ENCODE assay signal across 2 cellular contexts in genomic region chr9:136108648-136109266, GRCh38.
A peak's percentile ranks its signal among the peaks of the same experiment; 100 is the strongest.
TF ChIP-seq lines count a peak whose summit lies in the region.

No MANE protein-coding gene starts in this region.

TF ChIP-seq in SK-N-SH treated with all-trans-retinoic acid at 6 μM for 48 hours, 23 proteins besides CTCF, POLR2A, EP300 and RAD21 (continued from another document):
- TF ChIP-seq, protein P1, sequence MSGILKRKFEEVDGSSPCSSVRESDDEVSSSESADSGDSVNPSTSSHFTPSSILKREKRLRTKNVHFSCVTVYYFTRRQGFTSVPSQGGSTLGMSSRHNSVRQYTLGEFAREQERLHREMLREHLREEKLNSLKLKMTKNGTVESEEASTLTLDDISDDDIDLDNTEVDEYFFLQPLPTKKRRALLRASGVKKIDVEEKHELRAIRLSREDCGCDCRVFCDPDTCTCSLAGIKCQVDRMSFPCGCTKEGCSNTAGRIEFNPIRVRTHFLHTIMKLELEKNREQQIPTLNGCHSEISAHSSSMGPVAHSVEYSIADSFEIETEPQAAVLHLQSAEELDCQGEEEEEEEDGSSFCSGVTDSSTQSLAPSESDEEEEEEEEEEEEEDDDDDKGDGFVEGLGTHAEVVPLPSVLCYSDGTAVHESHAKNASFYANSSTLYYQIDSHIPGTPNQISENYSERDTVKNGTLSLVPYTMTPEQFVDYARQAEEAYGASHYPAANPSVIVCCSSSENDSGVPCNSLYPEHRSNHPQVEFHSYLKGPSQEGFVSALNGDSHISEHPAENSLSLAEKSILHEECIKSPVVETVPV (CRISPR knock-in tag; IDR thresholded peaks at IDR 0.05), result no peak
- TF ChIP-seq, protein P2, sequence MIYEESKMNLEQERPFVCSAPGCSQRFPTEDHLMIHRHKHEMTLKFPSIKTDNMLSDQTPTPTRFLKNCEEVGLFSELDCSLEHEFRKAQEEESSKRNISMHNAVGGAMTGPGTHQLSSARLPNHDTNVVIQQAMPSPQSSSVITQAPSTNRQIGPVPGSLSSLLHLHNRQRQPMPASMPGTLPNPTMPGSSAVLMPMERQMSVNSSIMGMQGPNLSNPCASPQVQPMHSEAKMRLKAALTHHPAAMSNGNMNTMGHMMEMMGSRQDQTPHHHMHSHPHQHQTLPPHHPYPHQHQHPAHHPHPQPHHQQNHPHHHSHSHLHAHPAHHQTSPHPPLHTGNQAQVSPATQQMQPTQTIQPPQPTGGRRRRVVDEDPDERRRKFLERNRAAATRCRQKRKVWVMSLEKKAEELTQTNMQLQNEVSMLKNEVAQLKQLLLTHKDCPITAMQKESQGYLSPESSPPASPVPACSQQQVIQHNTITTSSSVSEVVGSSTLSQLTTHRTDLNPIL (CRISPR knock-in tag; IDR thresholded peaks at IDR 0.05; ENCODE audit: low read depth), result no peak
- TF ChIP-seq TSHZ2 (CRISPR knock-in tag; IDR thresholded peaks at IDR 0.05), result no peak
- no peak for TF ChIP-seq ISL1 (CRISPR knock-in tag; IDR thresholded peaks at IDR 0.05)

TF ChIP-seq in WTC11, 78 proteins besides CTCF, POLR2A, EP300 and RAD21 (continued from another document):
- TF ChIP-seq, protein P3, sequence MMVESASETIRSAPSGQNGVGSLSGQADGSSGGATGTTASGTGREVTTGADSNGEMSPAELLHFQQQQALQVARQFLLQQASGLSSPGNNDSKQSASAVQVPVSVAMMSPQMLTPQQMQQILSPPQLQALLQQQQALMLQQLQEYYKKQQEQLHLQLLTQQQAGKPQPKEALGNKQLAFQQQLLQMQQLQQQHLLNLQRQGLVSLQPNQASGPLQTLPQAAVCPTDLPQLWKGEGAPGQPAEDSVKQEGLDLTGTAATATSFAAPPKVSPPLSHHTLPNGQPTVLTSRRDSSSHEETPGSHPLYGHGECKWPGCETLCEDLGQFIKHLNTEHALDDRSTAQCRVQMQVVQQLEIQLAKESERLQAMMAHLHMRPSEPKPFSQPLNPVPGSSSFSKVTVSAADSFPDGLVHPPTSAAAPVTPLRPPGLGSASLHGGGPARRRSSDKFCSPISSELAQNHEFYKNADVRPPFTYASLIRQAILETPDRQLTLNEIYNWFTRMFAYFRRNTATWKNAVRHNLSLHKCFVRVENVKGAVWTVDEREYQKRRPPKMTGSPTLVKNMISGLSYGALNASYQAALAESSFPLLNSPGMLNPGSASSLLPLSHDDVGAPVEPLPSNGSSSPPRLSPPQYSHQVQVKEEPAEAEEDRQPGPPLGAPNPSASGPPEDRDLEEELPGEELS (CRISPR knock-in tag; IDR thresholded peaks at IDR 0.05), result no peak
- TF ChIP-seq, protein P4, sequence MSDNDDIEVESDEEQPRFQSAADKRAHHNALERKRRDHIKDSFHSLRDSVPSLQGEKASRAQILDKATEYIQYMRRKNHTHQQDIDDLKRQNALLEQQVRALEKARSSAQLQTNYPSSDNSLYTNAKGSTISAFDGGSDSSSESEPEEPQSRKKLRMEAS (CRISPR knock-in tag; IDR thresholded peaks at IDR 0.05), result 0 out of 2 replicates have a peak, but pooled peaks have one; percentile 10
